8 cellular contexts compared by ENCODE assay signal in genomic region chr17:68036304-68037147, GRCh38. TPM values are rescaled to one million over a fixed set of nuclear protein-coding genes. Genes with fewer than 3 reads are reported as not detected.
DNase-seq lines count a peak whose midpoint lies in the region; ATAC-seq and TF ChIP-seq lines count a peak whose summit lies in the region.

No MANE protein-coding gene starts in this region.

- H3K4me3 ChIP-seq in A673 (ENCODE audit: low read depth, low read length, poor library complexity, severe bottlenecking) = peak overlapping the region; percentile 95
- H3K4me3 ChIP-seq in HFF-Myc (replicated peaks; ENCODE audit: low read depth, low read length) = peak overlapping the region; percentile 99
- peak overlapping the region; percentile 98 for H3K4me3 ChIP-seq in adipocyte (ENCODE audit: low read length)
- H3K4me3 ChIP-seq in tibial artery = peak overlapping the region; percentile 89 to 96

- intact Hi-C loops in A673 (cut with micrococcal nuclease; ENCODE audit: unreplicated experiment) = no loop called here
- intact Hi-C loops in left colon (cut with DNase I, micrococcal nuclease) = no loop called here
- intact Hi-C loops in tibial artery (cut with DNase I; ENCODE audit: low total_unique reads) = loop anchor here (5.0 kb wide), 1 partner anchor 209 kb away; the partner anchor contains the start of gene BPTF

- no peak for TF ChIP-seq CTCF in A673 (conservative IDR thresholded peaks at IDR 0.05; ENCODE audit: low read depth, low read length)
- no peak for TF ChIP-seq CTCF in HFF-Myc (IDR thresholded peaks at IDR 0.05; ENCODE audit: low read depth, low read length, missing control alignments)
- TF ChIP-seq CTCF in tibial artery (IDR thresholded peaks at IDR 0.05) = no peak

- ATAC-seq in left colon (peak; percentile 40), HG02970 (IDR thresholded peaks at IDR 0.05; ENCODE audit: low FRiP score, unreplicated experiment) (no peak)

- POLR2A ChIA-PET in A673 (lab: Charles Lee; ENCODE audit: low non-redundant PET) = no interaction called here

- BruUV-seq in A673 (replicated peaks; lab: Mats Ljungman, UMichigan) = TSS peak; percentile 61

- H3K4me1 ChIP-seq in A673 (ENCODE audit: insufficient read depth, low read length, poor library complexity, severe bottlenecking) = peaks cover 26% of the 10 kb centered on the region
- H3K4me1 ChIP-seq in adipocyte (ENCODE audit: control insufficient read depth, insufficient read depth, low read length) = peaks cover 14% of the 10 kb centered on the region
- peaks cover 0 to 16% (median 8%) of the 10 kb centered on the region in 4 donors for H3K4me1 ChIP-seq in tibial artery

- no peak for DNase-seq in A673 (ENCODE audit: low spot score)
- DNase-seq in HFF-Myc (ENCODE audit: extremely low read depth, low read depth) = no peak
- peak; percentile 82 for DNase-seq in adipocyte (ENCODE audit: low read depth)
- no peak for DNase-seq in left colon
- no peak for DNase-seq in tibial artery
- DNase-seq in GDM1 (lab: John Stamatoyannopoulos, UW) = no peak
- DNase-seq in DMS53 treated with DMSO at 0.1 percent for 48 hours (lab: John Stamatoyannopoulos, UW; ENCODE audit: unreplicated experiment) = no peak

- H3K9me3 ChIP-seq in A673 (ENCODE audit: low read depth, low read length, poor library complexity, severe bottlenecking) = no peaks in the 10 kb centered on the region
- H3K9me3 ChIP-seq in adipocyte (ENCODE audit: control insufficient read depth, low read length) = no peaks in the 10 kb centered on the region
- H3K9me3 ChIP-seq in tibial artery = no peaks in the 10 kb centered on the region

- peak overlapping the region; percentile 91 for H3K9ac ChIP-seq in adipocyte (ENCODE audit: low read length)

- H3K27ac ChIP-seq in A673 (ENCODE audit: low read depth, low read length, poor library complexity, severe bottlenecking) (peak overlapping the region; percentile 98), tibial artery (peak overlapping the region; percentile 63 to 73)

- H3K27me3 ChIP-seq in A673 (replicated peaks; ENCODE audit: insufficient read depth, low read depth, low read length, poor library complexity) = no peaks in the 10 kb centered on the region
- H3K27me3 ChIP-seq in adipocyte (replicated peaks; ENCODE audit: control insufficient read depth, insufficient read depth, low read length) = no peaks in the 10 kb centered on the region
- no peaks in the 10 kb centered on the region for H3K27me3 ChIP-seq in tibial artery

- CTCF ChIA-PET in A673 (lab: Charles Lee) = interaction anchor here (0.6 kb wide), 1 partner anchor 116 kb away, joined by 5 read pairs; no protein-coding TSS in a partner anchor

- peaks cover 49% of the 10 kb centered on the region for H3K36me3 ChIP-seq in A673 (ENCODE audit: insufficient read depth, low read length, poor library complexity, severe bottlenecking)
- peaks cover 38% of the 10 kb centered on the region for H3K36me3 ChIP-seq in adipocyte (ENCODE audit: control insufficient read depth, insufficient read depth, low read length, severe bottlenecking)
- peaks cover 15 to 40% (median 18%) of the 10 kb centered on the region in 3 donors for H3K36me3 ChIP-seq in tibial artery

RNA-seq across cellular contexts. Expression of gene KPNA2, which starts 1.0 kb away (rescaled TPM):
- total RNA-seq in A673 (2021) (481 and 486 TPM in 2 replicates), left colon (10 to 100 TPM; 23.6 to 41.9 TPM)

RNA-seq across cellular contexts. Expression of gene C17orf58, which starts 40.3 kb away (rescaled TPM):
- 12.5 and 17.4 TPM in 2 replicates for total RNA-seq in A673 (2021)
- 10 to 100 TPM in 1 of 2 donors, 1 to 10 TPM in 1; 9.8 to 10.6 TPM for total RNA-seq in left colon

Comparison
In these comparisons a context has a peak if more than half of its experiments do, and no peak if none do; other contexts are left out.
1. RNA of gene KPNA2, which starts 1.0 kb away (total RNA-seq): 481 to 486 TPM in A673; 23.6 to 41.9 TPM in left colon; every median in the first group is over 10 times any median in the second.
2. Peak in every context shown above with its lines, with median percentiles within 50 percentile points of each other: H3K4me3 ChIP-seq.